Comparison of ENCODE assay signal across 10 cellular contexts in the genomic region with DNA sequence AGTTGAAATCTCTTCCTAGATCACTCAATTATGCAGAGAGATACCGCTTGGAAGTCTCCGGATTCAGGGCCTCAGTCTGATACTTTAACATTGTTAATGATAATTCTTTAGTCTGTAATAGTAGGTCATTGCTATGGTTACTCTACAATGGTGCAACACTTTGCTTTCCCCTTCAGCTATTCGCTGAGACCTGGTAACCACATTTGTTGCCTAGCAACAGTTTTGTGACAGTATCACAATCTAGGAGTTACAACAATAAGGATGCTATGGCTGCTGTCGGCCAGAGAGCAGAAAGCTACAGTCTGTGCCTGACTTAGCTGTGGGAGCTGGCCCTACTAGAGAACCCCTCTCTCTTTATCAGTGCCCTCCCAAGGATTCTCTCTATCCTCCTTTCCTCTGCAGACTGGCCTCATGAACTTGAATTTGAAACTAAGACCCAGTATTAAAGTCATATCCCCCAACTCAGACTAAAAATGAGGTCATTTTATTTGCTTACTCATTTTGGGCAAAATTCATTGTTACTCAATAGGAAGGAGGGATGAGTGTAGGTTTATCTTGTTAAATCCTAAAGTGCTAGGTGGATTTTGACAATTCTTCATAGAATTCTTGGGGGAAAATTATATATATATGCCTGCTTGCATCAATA. TPM values are rescaled to one million over a fixed set of nuclear protein-coding genes. Genes with fewer than 3 reads are reported as not detected.
DNase-seq lines count a peak whose midpoint lies in the region; ATAC-seq and TF ChIP-seq lines count a peak whose summit lies in the region.
"Had no signal": no experiment of that assay in that cellular context is flagged by ENCODE, and none has a peak within 500 bp of the region (broad histone marks: within the 10 kb centered on the region; RNA-seq: fewer than 3 reads in every experiment).

No MANE protein-coding gene starts in this region.

- intact Hi-C loops in activated CD4-positive, alpha-beta memory T cell treated with anti-CD3 and anti-CD28 coated beads for 36 hours (cut with micrococcal nuclease): loop anchor here (5.0 to 10.0 kb wide), 2 partner anchors 180 to 492 kb away; a partner anchor contains a TSS
- intact Hi-C loops in colonic mucosa (cut with DNase I): no loop called here

- no peak overlapping the region for H3K4me3 Mint-ChIP-seq in activated CD4-positive, alpha-beta memory T cell treated with anti-CD3 and anti-CD28 coated beads for 36 hours
- H3K4me3 Mint-ChIP-seq in activated CD4-positive, alpha-beta memory T cell treated with anti-CD3 and anti-CD28 coated beads, Interleukin-2, amount 10 ng/mL, durations not matched to agents 7 days and 5 days: no peak overlapping the region
- H3K4me3 Mint-ChIP-seq in activated naive CD8-positive, alpha-beta T cell treated with anti-CD3 and anti-CD28 coated beads, Interleukin-2, amount 50 U/mL, for 24 hours: peak overlapping the region; percentile 84
- H3K4me3 Mint-ChIP-seq in type B pancreatic cell: peak overlapping the region; percentile 75

- H3K27ac ChIP-seq in colonic mucosa: no peak overlapping the region

- H3K27ac Mint-ChIP-seq in activated CD4-positive, alpha-beta memory T cell treated with anti-CD3 and anti-CD28 coated beads for 36 hours: no peak overlapping the region
- H3K27ac Mint-ChIP-seq in activated CD4-positive, alpha-beta memory T cell treated with anti-CD3 and anti-CD28 coated beads, Interleukin-2, amount 10 ng/mL, durations not matched to agents 7 days and 5 days: no peak overlapping the region
- no peak overlapping the region for H3K27ac Mint-ChIP-seq in activated naive CD8-positive, alpha-beta T cell treated with anti-CD3 and anti-CD28 coated beads, Interleukin-2, amount 50 U/mL, for 24 hours
- no peak overlapping the region for H3K27ac Mint-ChIP-seq in type B pancreatic cell

- ATAC-seq in activated naive CD8-positive, alpha-beta T cell treated with anti-CD3 and anti-CD28 coated beads, Interleukin-2, amount 50 U/mL, for 24 hours: peak; percentile 42

- H3K27me3 ChIP-seq in colonic mucosa: no peaks in the 10 kb centered on the region

- no peaks in the 10 kb centered on the region for H3K4me1 ChIP-seq in colonic mucosa

- H3K9ac ChIP-seq in colonic mucosa (ENCODE audit: low read depth in 2 of 2, low read length in 2 of 2): no peak overlapping the region

- peaks cover 32% of the 10 kb centered on the region for H3K4me1 Mint-ChIP-seq in activated CD4-positive, alpha-beta memory T cell treated with anti-CD3 and anti-CD28 coated beads for 36 hours (ENCODE audit: low read depth)
- peaks cover 21% of the 10 kb centered on the region for H3K4me1 Mint-ChIP-seq in activated CD4-positive, alpha-beta memory T cell treated with anti-CD3 and anti-CD28 coated beads, Interleukin-2, amount 10 ng/mL, durations not matched to agents 7 days and 5 days
- H3K4me1 Mint-ChIP-seq in activated naive CD8-positive, alpha-beta T cell treated with anti-CD3 and anti-CD28 coated beads, Interleukin-2, amount 50 U/mL, for 24 hours: peaks cover 30% of the 10 kb centered on the region
- peaks cover 15% of the 10 kb centered on the region for H3K4me1 Mint-ChIP-seq in type B pancreatic cell (ENCODE audit: unreplicated experiment)

- POLR2A ChIA-PET in activated CD4-positive, alpha-beta memory T cell treated with anti-CD3 and anti-CD28 coated beads for 36 hours (lab: Charles Lee): interaction anchor here (1.2 kb wide), 1 partner anchor 1171 kb away, joined by 3 read pairs; no protein-coding TSS in a partner anchor
- POLR2A ChIA-PET in activated CD4-positive, alpha-beta memory T cell treated with anti-CD3 and anti-CD28 coated beads, Interleukin-2, amount 10 ng/mL, durations not matched to agents 7 days and 5 days (lab: Charles Lee): no interaction called here

- H3K4me3 ChIP-seq in colonic mucosa: no peak overlapping the region

- H3K36me3 Mint-ChIP-seq in activated CD4-positive, alpha-beta memory T cell treated with anti-CD3 and anti-CD28 coated beads for 36 hours: no peaks in the 10 kb centered on the region
- H3K36me3 Mint-ChIP-seq in activated CD4-positive, alpha-beta memory T cell treated with anti-CD3 and anti-CD28 coated beads, Interleukin-2, amount 10 ng/mL, durations not matched to agents 7 days and 5 days (ENCODE audit: low read depth): peaks cover 4% of the 10 kb centered on the region
- peaks cover 3% of the 10 kb centered on the region for H3K36me3 Mint-ChIP-seq in activated naive CD8-positive, alpha-beta T cell treated with anti-CD3 and anti-CD28 coated beads, Interleukin-2, amount 50 U/mL, for 24 hours (ENCODE audit: low read depth)
- H3K36me3 Mint-ChIP-seq in type B pancreatic cell: no peaks in the 10 kb centered on the region

- H3K9me3 ChIP-seq in colonic mucosa: no peaks in the 10 kb centered on the region

- CTCF ChIA-PET in activated CD4-positive, alpha-beta memory T cell treated with anti-CD3 and anti-CD28 coated beads for 36 hours (lab: Charles Lee): interaction anchor here (0.5 to 2.8 kb wide), 5 partner anchors 15 to 179 kb away, joined by 3 to 11 read pairs (median 3); partner anchors contain the start of gene NR2F1-AS1
- CTCF ChIA-PET in activated CD4-positive, alpha-beta memory T cell treated with anti-CD3 and anti-CD28 coated beads, Interleukin-2, amount 10 ng/mL, durations not matched to agents 7 days and 5 days (lab: Charles Lee): interaction anchor here (0.9 to 2.8 kb wide), 4 partner anchors 8 to 178 kb away, joined by 3 to 21 read pairs (median 4); no protein-coding TSS in a partner anchor

- H3K27me3 Mint-ChIP-seq in activated CD4-positive, alpha-beta memory T cell treated with anti-CD3 and anti-CD28 coated beads for 36 hours: peaks cover 15% of the 10 kb centered on the region
- H3K27me3 Mint-ChIP-seq in activated CD4-positive, alpha-beta memory T cell treated with anti-CD3 and anti-CD28 coated beads, Interleukin-2, amount 10 ng/mL, durations not matched to agents 7 days and 5 days: peaks cover 29% of the 10 kb centered on the region
- H3K27me3 Mint-ChIP-seq in activated naive CD8-positive, alpha-beta T cell treated with anti-CD3 and anti-CD28 coated beads, Interleukin-2, amount 50 U/mL, for 24 hours: peaks cover 25% of the 10 kb centered on the region
- H3K27me3 Mint-ChIP-seq in type B pancreatic cell: peaks cover 60% of the 10 kb centered on the region

- TF ChIP-seq CTCF in type B pancreatic cell (conservative IDR thresholded peaks at IDR 0.05) (no peak), colonic mucosa (IDR thresholded peaks at IDR 0.05) (no peak)

- no peaks in the 10 kb centered on the region for H3K36me3 ChIP-seq in colonic mucosa

- peak; percentile 31 for DNase-seq in activated CD4-positive, alpha-beta memory T cell treated with anti-CD3 and anti-CD28 coated beads for 36 hours
- DNase-seq in activated CD4-positive, alpha-beta memory T cell treated with anti-CD3 and anti-CD28 coated beads, Interleukin-2, amount 10 ng/mL, durations not matched to agents 7 days and 5 days: no peak
- DNase-seq in NCI-H1930 (lab: John Stamatoyannopoulos, UW) (peak; percentile 45 to 53), iris pigment epithelial cell (ENCODE audit: low read depth) (peak; percentile 91), type B pancreatic cell (ENCODE audit: extremely low spot score, unreplicated experiment) (no peak), colonic mucosa (no peak), GM19240 (ENCODE audit: insufficient read length, low spot score) (no peak)
- no peak for DNase-seq in activated naive CD8-positive, alpha-beta T cell treated with anti-CD3 and anti-CD28 coated beads, Interleukin-2, amount 50 U/mL, for 24 hours

- H3K9me3 Mint-ChIP-seq in activated CD4-positive, alpha-beta memory T cell treated with anti-CD3 and anti-CD28 coated beads for 36 hours: no peaks in the 10 kb centered on the region
- H3K9me3 Mint-ChIP-seq in activated CD4-positive, alpha-beta memory T cell treated with anti-CD3 and anti-CD28 coated beads, Interleukin-2, amount 10 ng/mL, durations not matched to agents 7 days and 5 days: no peaks in the 10 kb centered on the region
- H3K9me3 Mint-ChIP-seq in activated naive CD8-positive, alpha-beta T cell treated with anti-CD3 and anti-CD28 coated beads, Interleukin-2, amount 50 U/mL, for 24 hours: no peaks in the 10 kb centered on the region
- no peaks in the 10 kb centered on the region for H3K9me3 Mint-ChIP-seq in type B pancreatic cell

RNA-seq across cellular contexts. Expression of gene NR2F1, which starts 39.3 kb away (rescaled TPM):
- total RNA-seq in activated CD4-positive, alpha-beta memory T cell treated with anti-CD3 and anti-CD28 coated beads for 36 hours: not detected
- not detected for total RNA-seq in activated CD4-positive, alpha-beta memory T cell treated with anti-CD3 and anti-CD28 coated beads, Interleukin-2, amount 10 ng/mL, durations not matched to agents 7 days and 5 days
- total RNA-seq in type B pancreatic cell (ENCODE audit: low replicate concordance): 6.6 and 126 TPM in 2 replicates
- total RNA-seq in colonic mucosa: 1 to 10 TPM; 2.7 to 2.9 TPM
- total RNA-seq: T-helper 1 cell treated with Interleukin-12 subunit alpha and Interleukin-12 subunit beta and Interleukin-4 antibody, amounts not matched to agents 30 ng/mL and 1 ng/mL, for 36 hours had no signal

RNA-seq across cellular contexts. Expression of gene NR2F1-AS1, which starts 41.3 kb away (rescaled TPM):
- total RNA-seq in activated CD4-positive, alpha-beta memory T cell treated with anti-CD3 and anti-CD28 coated beads for 36 hours: not detected
- total RNA-seq in activated CD4-positive, alpha-beta memory T cell treated with anti-CD3 and anti-CD28 coated beads, Interleukin-2, amount 10 ng/mL, durations not matched to agents 7 days and 5 days: not detected
- total RNA-seq in type B pancreatic cell (ENCODE audit: low replicate concordance) (1.8 and 19.0 TPM in 2 replicates), colonic mucosa (1 to 10 TPM in 1 of 2 donors, under 1 TPM in 1; 0.69 to 2.4 TPM)
- total RNA-seq: mononuclear cell; T-helper 1 cell treated with Interleukin-12 subunit alpha and Interleukin-12 subunit beta and Interleukin-4 antibody, amounts not matched to agents 30 ng/mL and 1 ng/mL, for 36 hours had no signal

Comparison
In these comparisons a context has a peak if more than half of its experiments do, and no peak if none do; other contexts are left out.
1. DNase-seq: peak in activated CD4-positive, alpha-beta memory T cell treated with anti-CD3 and anti-CD28 coated beads for 36 hours (single experiment), NCI-H1930 (2 of 2) and iris pigment epithelial cell (single experiment); none in activated CD4-positive, alpha-beta memory T cell treated with anti-CD3 and anti-CD28 coated beads, Interleukin-2, amount 10 ng/mL, durations not matched to agents 7 days and 5 days (single experiment), activated naive CD8-positive, alpha-beta T cell treated with anti-CD3 and anti-CD28 coated beads, Interleukin-2, amount 50 U/mL, for 24 hours (single experiment), type B pancreatic cell (single experiment), colonic mucosa (single experiment) and GM19240 (single experiment).
2. H3K4me3 Mint-ChIP-seq: peak in activated naive CD8-positive, alpha-beta T cell treated with anti-CD3 and anti-CD28 coated beads, Interleukin-2, amount 50 U/mL, for 24 hours (single experiment) and type B pancreatic cell (single experiment); none in activated CD4-positive, alpha-beta memory T cell treated with anti-CD3 and anti-CD28 coated beads for 36 hours (single experiment) and activated CD4-positive, alpha-beta memory T cell treated with anti-CD3 and anti-CD28 coated beads, Interleukin-2, amount 10 ng/mL, durations not matched to agents 7 days and 5 days (single experiment).